In genomic region chr6:1609662-1610496, GRCh38 we compare ENCODE assay signal across 8 cellular contexts. TPM values are rescaled to one million over a fixed set of nuclear protein-coding genes. Genes with fewer than 3 reads are reported as not detected.
DNase-seq lines count a peak whose midpoint lies in the region; ATAC-seq lines count a peak whose summit lies in the region.

Gene FOXC1, plus strand, starts transcription at chr6:1609915. Its CDS starts 531 bp downstream, at chr6:1610446.

- peaks cover 2% of the 10 kb centered on the region for H3K4me1 ChIP-seq in urinary bladder (ENCODE audit: insufficient read depth)

- peak within 1 kb of the TSS; percentile 89 for H3K27ac ChIP-seq in urinary bladder (ENCODE audit: low read depth)

- peak within 1 kb of the TSS; percentile 58 for H3K4me3 ChIP-seq in MG63
- H3K4me3 ChIP-seq in urinary bladder (ENCODE audit: low read depth, low read length): peak within 1 kb of the TSS; percentile 74

- peaks cover 2% of the 10 kb centered on the region for H3K36me3 ChIP-seq in MG63
- H3K36me3 ChIP-seq in urinary bladder (ENCODE audit: insufficient read depth): no peaks in the 10 kb centered on the region

- under 1% methylated on average over 115 of the region's 115 CpGs for WGBS in urinary bladder

- no peaks in the 10 kb centered on the region for H3K27me3 ChIP-seq in MG63

- peak; percentile 71 for ATAC-seq in GM21619 (IDR thresholded peaks at IDR 0.05; ENCODE audit: unreplicated experiment)
- peak; percentile 70 for ATAC-seq in esophagus mucosa

- DNase-seq in NCI-H2227 (lab: John Stamatoyannopoulos, UW; ENCODE audit: unreplicated experiment): peak; percentile 36
- DNase-seq in NCI-H2227 treated with DMSO at 0.1 percent for 48 hours (lab: John Stamatoyannopoulos, UW): no peak
- peak; percentile 88 for DNase-seq in MG63
- DNase-seq in activated CD4-positive, alpha-beta T cell treated with anti-CD3 and anti-CD28 coated beads, Interleukin-2, amount 50 U/mL, for 24 hours (ENCODE audit: low read depth in 1 of 2, low spot score in 1 of 2): peak; percentile 18 to 27
- peak; percentile 91 for DNase-seq in mucosa of gallbladder (ENCODE audit: low spot score)

- H3K9me3 ChIP-seq in MG63: no peaks in the 10 kb centered on the region

RNA-seq across cellular contexts. Expression of gene FOXC1, which starts in this region (rescaled TPM):
- total RNA-seq in MG63 (2014; rRNA removed; shearing (Covaris generic); ENCODE audit: low replicate concordance): 2.2 and 5.5 TPM in 2 replicates
- total RNA-seq in esophagus mucosa (6.5 TPM), mucosa of gallbladder (9.5 TPM), urinary bladder (7.3 TPM)
- 4.2 TPM for polyA plus RNA-seq in urinary bladder
